Comparison of ENCODE assay signal across 1 cellular context in the genomic region with DNA sequence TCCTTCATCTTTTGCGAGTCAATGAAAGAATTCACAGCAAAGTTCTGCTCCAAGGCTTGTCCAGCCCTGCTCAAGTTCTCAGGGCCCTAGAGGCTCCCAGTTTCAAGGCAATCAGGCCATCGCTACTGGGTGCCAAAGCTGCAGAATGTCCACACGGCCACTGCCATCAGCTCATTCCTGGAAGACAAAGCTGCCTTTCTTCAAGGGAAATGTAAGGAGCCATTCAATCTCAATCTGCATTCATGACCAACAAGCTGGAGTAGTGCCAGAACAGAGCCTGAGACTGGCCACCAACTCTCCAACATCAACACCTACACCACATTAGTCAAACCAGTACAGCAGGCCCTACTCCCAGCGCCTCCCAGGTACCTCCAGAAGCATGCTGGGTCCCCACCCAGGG.
TF ChIP-seq lines count a peak whose summit lies in the region.

No MANE protein-coding gene starts in this region.

TF ChIP-seq in K562, 482 proteins besides CTCF, POLR2A, EP300 and RAD21 (continued from another document):
- TF ChIP-seq ZNF41 (CRISPR knock-in tag; conservative IDR thresholded peaks at IDR 0.05) (no peak), ZNF589 (CRISPR knock-in tag; IDR thresholded peaks at IDR 0.05; ENCODE audit: low read depth) (no peak)
